8 cellular contexts compared by ENCODE assay signal in the genomic region with DNA sequence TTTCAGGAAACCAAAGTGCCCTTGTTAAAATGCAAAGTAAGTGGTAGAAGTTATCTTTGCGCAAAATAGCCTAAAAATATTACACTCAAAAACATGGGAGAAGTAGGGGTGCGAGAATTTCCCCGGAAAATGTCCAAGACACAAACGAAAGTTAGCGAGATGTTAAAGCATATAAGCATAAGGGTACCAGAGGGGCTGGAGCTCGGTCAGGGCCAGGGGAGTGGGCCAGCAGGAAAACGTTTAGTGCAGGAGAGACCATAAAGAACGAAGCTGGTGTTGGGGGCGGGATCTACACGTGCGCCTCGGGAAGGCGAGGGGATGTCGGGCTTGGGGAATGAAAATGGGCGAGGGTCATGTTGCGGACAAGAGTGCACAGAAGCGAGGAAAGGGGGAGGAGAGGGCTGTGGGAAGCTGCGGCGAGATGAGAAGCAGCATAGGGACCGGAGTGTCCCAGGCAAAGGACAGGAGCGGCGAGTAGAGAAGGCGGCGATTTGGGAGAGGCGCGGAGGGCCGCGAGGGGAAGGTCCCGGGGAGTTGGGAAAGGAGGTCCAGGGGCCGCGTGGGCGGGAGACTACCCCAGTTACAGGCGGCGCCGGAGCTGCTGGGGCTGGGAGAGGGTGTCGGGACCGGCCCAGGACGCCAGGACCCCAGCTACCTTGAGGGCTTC. TPM values are rescaled to one million over a fixed set of nuclear protein-coding genes. Genes with fewer than 3 reads are reported as not detected.
DNase-seq lines count a peak whose midpoint lies in the region; ATAC-seq and TF ChIP-seq lines count a peak whose summit lies in the region.

No MANE protein-coding gene starts in this region.

- H3K4me1 Mint-ChIP-seq in HFFc6 (ENCODE audit: low read depth), result peaks cover 31% of the 10 kb centered on the region

- peaks cover 18% of the 10 kb centered on the region for H3K9me3 Mint-ChIP-seq in HFFc6

- H3K9me3 ChIP-seq in ES-I3 (ENCODE audit: control insufficient read depth, insufficient read depth, low read length), result peaks cover 3% of the 10 kb centered on the region; the same call in 1 of the 2 replicates
- H3K9me3 ChIP-seq in ascending aorta, result no peaks in the 10 kb centered on the region
- H3K9me3 ChIP-seq in skeletal muscle tissue (ENCODE audit: control insufficient read depth in 3 of 3, low read length in 3 of 3), result no peaks in the 10 kb centered on the region

- H3K27me3 Mint-ChIP-seq in HFFc6 (ENCODE audit: insufficient read depth), result no peaks in the 10 kb centered on the region

- H3K4me1 ChIP-seq in ES-I3 (ENCODE audit: insufficient read depth, low read length) (no peaks in the 10 kb centered on the region), ascending aorta (peaks cover 9 to 15% of the 10 kb centered on the region in 2 donors), skeletal muscle tissue (ENCODE audit: control insufficient read depth in 3 of 3, insufficient read depth in 3 of 3, low read length in 3 of 3) (peaks cover 11 to 17% (median 16%) of the 10 kb centered on the region in 3 donors)

- intact Hi-C loops in ascending aorta (cut with DNase I), result no loop called here

- H3K4me3 ChIP-seq in ascending aorta (peak overlapping the region; percentile 69 to 75), iPS-11a (ENCODE audit: low read depth, low read length) (peak overlapping the region; percentile 98), skeletal muscle tissue (ENCODE audit: low read length in 3 of 3) (peak overlapping the region; percentile 86 to 99 (median 98))

- no peak for DNase-seq in HFFc6
- peak; percentile 40 for DNase-seq in NCI-H2227 (lab: John Stamatoyannopoulos, UW; ENCODE audit: unreplicated experiment)
- no peak for DNase-seq in ascending aorta (ENCODE audit: low spot score in 2 of 2)
- DNase-seq in AG08395 (ENCODE audit: low spot score), result no peak

- no peaks in the 10 kb centered on the region for H3K27me3 ChIP-seq in ascending aorta
- no peaks in the 10 kb centered on the region for H3K27me3 ChIP-seq in skeletal muscle tissue (ENCODE audit: control insufficient read depth in 3 of 3, insufficient read depth in 3 of 3, low read length in 3 of 3)

- no peak for ATAC-seq in GM21723 (IDR thresholded peaks at IDR 0.05; ENCODE audit: unreplicated experiment)

- TF ChIP-seq CTCF in HFFc6 (IDR thresholded peaks at IDR 0.05) (no peak), ascending aorta (IDR thresholded peaks at IDR 0.05) (no peak)

- H3K36me3 Mint-ChIP-seq in HFFc6 (ENCODE audit: low read depth), result peaks cover 40% of the 10 kb centered on the region

- H3K27ac ChIP-seq in ascending aorta, result peak overlapping the region in 1 of 2 donors; percentile 27
- H3K27ac ChIP-seq in skeletal muscle tissue (ENCODE audit: low read depth, low read length), result peak overlapping the region; percentile 13

- H3K4me3 Mint-ChIP-seq in HFFc6, result peak overlapping the region; percentile 99

- H3K36me3 ChIP-seq in ES-I3 (ENCODE audit: insufficient read depth, low read length) (peaks cover 23% of the 10 kb centered on the region), ascending aorta (peaks cover 12 to 19% of the 10 kb centered on the region in 2 donors), skeletal muscle tissue (ENCODE audit: control insufficient read depth in 3 of 3, insufficient read depth in 3 of 3, low read length in 3 of 3) (peaks cover 12 to 24% (median 21%) of the 10 kb centered on the region in 3 donors)

- H3K9ac ChIP-seq in ES-I3 (ENCODE audit: low read depth, low read length), result peak overlapping the region; percentile 94
- peak overlapping the region; percentile 73 to 89 (median 81) for H3K9ac ChIP-seq in skeletal muscle tissue (ENCODE audit: low read depth in 1 of 3, low read length in 3 of 3)

- peak overlapping the region; percentile 75 for H3K27ac Mint-ChIP-seq in HFFc6

RNA-seq across cellular contexts. Expression of gene XPO5, which starts 0.6 kb away (rescaled TPM):
- 10 to 100 TPM; 30.5 to 41.1 (median 35.6) TPM for total RNA-seq in HFFc6 (2021; fragmentation: NEBNext Ultra II Directional; extraction: Animal tissue kit (Norgen Biotek cat#: 25700))
- total RNA-seq in ascending aorta (21.4 TPM), skeletal muscle tissue (35.0 TPM)

RNA-seq across cellular contexts. Expression of gene POLH, which starts 0.7 kb away (rescaled TPM):
- total RNA-seq in HFFc6 (2021; fragmentation: NEBNext Ultra II Directional; extraction: Animal tissue kit (Norgen Biotek cat#: 25700)), result 10 to 100 TPM; 31.4 to 39.8 (median 37.3) TPM
- total RNA-seq in ascending aorta (4.3 TPM), skeletal muscle tissue (9.9 TPM)

RNA-seq across cellular contexts. Expression of gene GTPBP2, which starts 53.8 kb away (rescaled TPM):
- total RNA-seq in HFFc6 (2021; fragmentation: NEBNext Ultra II Directional; extraction: Animal tissue kit (Norgen Biotek cat#: 25700)), result 10 to 100 TPM; 35.6 to 47.7 (median 41.0) TPM
- total RNA-seq in ascending aorta (30.7 TPM), skeletal muscle tissue (30.8 TPM)

RNA-seq across cellular contexts. Expression of gene POLR1C, which starts 58.3 kb away (rescaled TPM):
- total RNA-seq in HFFc6 (2021; fragmentation: NEBNext Ultra II Directional; extraction: Animal tissue kit (Norgen Biotek cat#: 25700)), result 10 to 100 TPM; 43.5 to 66.9 (median 53.8) TPM
- total RNA-seq in ascending aorta (51.5 TPM), skeletal muscle tissue (21.9 TPM)

RNA-seq across cellular contexts. Expression of gene YIPF3, which starts 58.5 kb away (rescaled TPM):
- total RNA-seq in HFFc6 (2021; fragmentation: NEBNext Ultra II Directional; extraction: Animal tissue kit (Norgen Biotek cat#: 25700)), result 100 to 1,000 TPM; 147 to 176 (median 158) TPM
- 71.4 TPM for total RNA-seq in ascending aorta
- 54.3 TPM for total RNA-seq in skeletal muscle tissue
